25 cellular contexts compared by ENCODE assay signal in genomic region chr3:74410276-74410941, GRCh38.
"Had no signal": no experiment of that assay in that cellular context is flagged by ENCODE, and none has a peak within 500 bp of the region (broad histone marks: within the 10 kb centered on the region; RNA-seq: fewer than 3 reads in every experiment).

No MANE protein-coding gene starts in this region.

- H3K4me1 Mint-ChIP-seq: central memory CD8-positive, alpha-beta T cell; mesothelial cell of epicardium; naive B cell had no signal

- H3K9me3 ChIP-seq: esophagus muscularis mucosa, pancreas, prostate gland, suprapubic skin, tibial artery, upper lobe of right lung had no signal

- DNase-seq: activated CD4-positive, alpha-beta T cell treated with anti-CD3 and anti-CD28 coated beads for 4 hours; activated CD4-positive, alpha-beta T cell treated with anti-CD3 and anti-CD28 coated beads, Interleukin-2, amount 50 U/mL, for 4 hours; activated CD4-positive, CD25-positive, alpha-beta regulatory T cell; activated naive CD4-positive, alpha-beta T cell; activated T-cell treated with anti-CD3 and anti-CD28 coated beads for 4 hours; activated T-cell treated with anti-CD3 and anti-CD28 coated beads, Interleukin-2, amount 50 U/mL, for 72 hours; foreskin keratinocyte; heart right ventricle; naive B cell; nephron progenitor cell; pancreas; sigmoid colon; small intestine; stimulated activated CD4-positive, alpha-beta T cell treated with anti-CD3 and anti-CD28 coated beads, Interleukin-2, amount 100 ng/mL, for 24 hours; stimulated activated naive CD4-positive, alpha-beta T cell; tibial artery; upper lobe of right lung had no signal

- ATAC-seq: activated naive CD4-positive, alpha-beta T cell treated with anti-CD3 and anti-CD28 coated beads, Interleukin-2, amount 50 U/mL, for 72 hours; activated T-cell treated with anti-CD3 and anti-CD28 coated beads, Interleukin-2, amount 50 U/mL, for 72 hours; foreskin keratinocyte; heart right ventricle; pancreas; upper lobe of right lung had no signal

- H3K4me1 ChIP-seq: esophagus muscularis mucosa, foreskin keratinocyte, heart right ventricle, pancreas, prostate gland, sigmoid colon, suprapubic skin, tibial artery, upper lobe of right lung had no signal

- H3K27ac Mint-ChIP-seq: activated naive CD4-positive, alpha-beta T cell treated with anti-CD3 and anti-CD28 coated beads, Interleukin-2, amount 50 U/mL, for 72 hours; activated T-cell treated with anti-CD3 and anti-CD28 coated beads, Interleukin-2, amount 50 U/mL, for 72 hours; dendritic cell treated with granulocyte-macrophage colony-stimulating factor and Interleukin-4, amounts not matched to agents 40 ng/mL and 50 ng/mL, for 4 days; mesothelial cell of epicardium; naive B cell; nephron progenitor cell had no signal

- H3K9me3 Mint-ChIP-seq: dendritic cell treated with granulocyte-macrophage colony-stimulating factor and Interleukin-4, amounts not matched to agents 40 ng/mL and 50 ng/mL, for 4 days; nephron progenitor cell had no signal

- H3K27me3 Mint-ChIP-seq: central memory CD8-positive, alpha-beta T cell; dendritic cell treated with granulocyte-macrophage colony-stimulating factor and Interleukin-4, amounts not matched to agents 40 ng/mL and 50 ng/mL, for 4 days; naive B cell had no signal

- H3K4me3 Mint-ChIP-seq: activated T-cell treated with anti-CD3 and anti-CD28 coated beads, Interleukin-2, amount 50 U/mL, for 72 hours; central memory CD8-positive, alpha-beta T cell; dendritic cell treated with granulocyte-macrophage colony-stimulating factor and Interleukin-4, amounts not matched to agents 40 ng/mL and 50 ng/mL, for 4 days; mesothelial cell of epicardium; naive B cell; nephron progenitor cell had no signal

- H3K4me3 ChIP-seq: esophagus muscularis mucosa, heart right ventricle, pancreas, prostate gland, sigmoid colon, suprapubic skin, tibial artery, upper lobe of right lung had no signal

- H3K36me3 Mint-ChIP-seq: activated naive CD4-positive, alpha-beta T cell treated with anti-CD3 and anti-CD28 coated beads, Interleukin-2, amount 50 U/mL, for 72 hours; mesothelial cell of epicardium; naive B cell had no signal

- H3K27ac ChIP-seq: esophagus muscularis mucosa, foreskin keratinocyte, heart right ventricle, pancreas, prostate gland, sigmoid colon, suprapubic skin, tibial artery, upper lobe of right lung had no signal

- H3K27me3 ChIP-seq: esophagus muscularis mucosa, foreskin keratinocyte, heart right ventricle, pancreas, sigmoid colon, suprapubic skin, tibial artery, upper lobe of right lung had no signal

- FAIRE-seq: bronchial epithelial cell, pancreas, small intestine had no signal

- H3K36me3 ChIP-seq: esophagus muscularis mucosa, heart right ventricle, pancreas, prostate gland, sigmoid colon, suprapubic skin, tibial artery, upper lobe of right lung had no signal
